In the genomic region with DNA sequence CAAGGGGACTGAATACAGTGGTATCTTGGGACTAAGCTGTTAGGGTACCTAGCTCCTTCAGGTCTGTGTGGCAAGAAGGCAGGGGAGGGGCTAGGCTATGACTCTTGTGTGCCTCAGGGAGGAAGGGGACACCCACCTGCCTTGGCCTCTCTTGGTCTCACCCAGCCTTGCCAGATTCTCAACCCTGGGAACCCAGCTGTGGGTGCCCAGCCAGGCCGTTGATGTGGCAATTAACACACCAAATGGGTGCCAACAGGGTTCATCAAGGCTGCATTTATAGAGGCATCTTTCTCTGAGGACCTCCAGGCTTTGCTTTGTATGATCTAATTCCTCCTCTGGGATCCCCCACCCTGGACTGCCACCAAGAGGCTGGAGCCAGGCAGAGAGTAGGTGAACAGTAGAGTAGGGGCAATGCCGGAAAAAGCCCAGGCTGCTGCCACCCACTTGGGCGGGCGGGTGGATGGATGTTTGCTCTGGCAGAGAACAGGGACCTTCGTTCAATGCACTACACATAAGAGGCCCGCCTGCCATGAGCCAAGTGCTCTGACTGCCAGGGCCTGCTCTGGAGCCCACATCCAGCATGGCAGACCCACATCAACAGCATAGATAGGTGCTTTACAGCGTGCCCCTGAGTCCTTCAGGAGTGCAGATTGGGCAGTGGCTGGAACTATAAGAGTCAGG, we compare ENCODE assay signal across 2 cellular contexts.
A peak's percentile ranks its signal among the peaks of the same experiment; 100 is the strongest.
TF ChIP-seq lines count a peak whose summit lies in the region.

No MANE protein-coding gene starts in this region.

TF ChIP-seq in IMR-90, 13 proteins besides CTCF, POLR2A, EP300 and RAD21:
- TF ChIP-seq NFE2L2 (IDR thresholded peaks at IDR 0.05; ENCODE audit: low read depth, low read length) (no peak), BHLHE40 (IDR thresholded peaks at IDR 0.05; ENCODE audit: low read depth, low read length) (no peak), CEBPB (IDR thresholded peaks at IDR 0.05; ENCODE audit: low read depth, low read length) (no peak), CHD1 (IDR thresholded peaks at IDR 0.05; ENCODE audit: low read depth, low read length) (no peak), RCOR1 (IDR thresholded peaks at IDR 0.05; ENCODE audit: insufficient replicate concordance, low read length) (no peak)
TF ChIP-seq in IMR-90: peak in this region for 0.

TF ChIP-seq in PFSK-1, 5 proteins besides CTCF, POLR2A, EP300 and RAD21:
- TF ChIP-seq, protein P1, sequence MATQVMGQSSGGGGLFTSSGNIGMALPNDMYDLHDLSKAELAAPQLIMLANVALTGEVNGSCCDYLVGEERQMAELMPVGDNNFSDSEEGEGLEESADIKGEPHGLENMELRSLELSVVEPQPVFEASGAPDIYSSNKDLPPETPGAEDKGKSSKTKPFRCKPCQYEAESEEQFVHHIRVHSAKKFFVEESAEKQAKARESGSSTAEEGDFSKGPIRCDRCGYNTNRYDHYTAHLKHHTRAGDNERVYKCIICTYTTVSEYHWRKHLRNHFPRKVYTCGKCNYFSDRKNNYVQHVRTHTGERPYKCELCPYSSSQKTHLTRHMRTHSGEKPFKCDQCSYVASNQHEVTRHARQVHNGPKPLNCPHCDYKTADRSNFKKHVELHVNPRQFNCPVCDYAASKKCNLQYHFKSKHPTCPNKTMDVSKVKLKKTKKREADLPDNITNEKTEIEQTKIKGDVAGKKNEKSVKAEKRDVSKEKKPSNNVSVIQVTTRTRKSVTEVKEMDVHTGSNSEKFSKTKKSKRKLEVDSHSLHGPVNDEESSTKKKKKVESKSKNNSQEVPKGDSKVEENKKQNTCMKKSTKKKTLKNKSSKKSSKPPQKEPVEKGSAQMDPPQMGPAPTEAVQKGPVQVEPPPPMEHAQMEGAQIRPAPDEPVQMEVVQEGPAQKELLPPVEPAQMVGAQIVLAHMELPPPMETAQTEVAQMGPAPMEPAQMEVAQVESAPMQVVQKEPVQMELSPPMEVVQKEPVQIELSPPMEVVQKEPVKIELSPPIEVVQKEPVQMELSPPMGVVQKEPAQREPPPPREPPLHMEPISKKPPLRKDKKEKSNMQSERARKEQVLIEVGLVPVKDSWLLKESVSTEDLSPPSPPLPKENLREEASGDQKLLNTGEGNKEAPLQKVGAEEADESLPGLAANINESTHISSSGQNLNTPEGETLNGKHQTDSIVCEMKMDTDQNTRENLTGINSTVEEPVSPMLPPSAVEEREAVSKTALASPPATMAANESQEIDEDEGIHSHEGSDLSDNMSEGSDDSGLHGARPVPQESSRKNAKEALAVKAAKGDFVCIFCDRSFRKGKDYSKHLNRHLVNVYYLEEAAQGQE (IDR thresholded peaks at IDR 0.05; ENCODE audit: insufficient read depth in 1 of 2, low read depth in 2 of 2, low read length in 2 of 2) = no peak
- TF ChIP-seq TAF1 (IDR thresholded peaks at IDR 0.05; ENCODE audit: borderline replicate concordance, insufficient read depth, low read length) = 0 out of 2 replicates have a peak, but pooled peaks have one; percentile 20
